11 cellular contexts compared by ENCODE assay signal in genomic region chr17:17118399-17118798, GRCh38.
DNase-seq lines count a peak whose midpoint lies in the region; ATAC-seq and TF ChIP-seq lines count a peak whose summit lies in the region.
"Had no signal": no experiment of that assay in that cellular context is flagged by ENCODE, and none has a peak within 500 bp of the region (broad histone marks: within the 10 kb centered on the region; RNA-seq: fewer than 3 reads in every experiment).

No MANE protein-coding gene starts in this region.

- H3K27ac Mint-ChIP-seq in activated naive CD4-positive, alpha-beta T cell treated with anti-CD3 and anti-CD28 coated beads, Interleukin-2, amount 50 U/mL, for 24 hours = peak overlapping the region; percentile 55
- peak overlapping the region; percentile 71 for H3K27ac Mint-ChIP-seq in central memory CD8-positive, alpha-beta T cell (ENCODE audit: low read depth)
- H3K27ac Mint-ChIP-seq in naive B cell = peak overlapping the region in 4 of 6 donors; percentile 71 to 76 (median 74)

- no peak overlapping the region for H3K4me3 Mint-ChIP-seq in activated naive CD4-positive, alpha-beta T cell treated with anti-CD3 and anti-CD28 coated beads, Interleukin-2, amount 50 U/mL, for 24 hours
- no peak overlapping the region for H3K4me3 Mint-ChIP-seq in central memory CD8-positive, alpha-beta T cell
- H3K4me3 Mint-ChIP-seq in naive B cell = peak overlapping the region in 1 of 8 donors; percentile 54

- H3K27me3 ChIP-seq in upper lobe of left lung = no peaks in the 10 kb centered on the region

- ATAC-seq in central memory CD8-positive, alpha-beta T cell (replicated peaks; ENCODE audit: extremely low read depth, poor library complexity, severe bottlenecking) = no peak
- ATAC-seq in naive B cell (ENCODE audit: low read depth in 2 of 2) = no peak
- ATAC-seq in upper lobe of left lung (ENCODE audit: low FRiP score in 2 of 2) = no peak
- no peak for ATAC-seq in HG03108 (IDR thresholded peaks at IDR 0.05; ENCODE audit: unreplicated experiment)

- TF ChIP-seq CTCF in upper lobe of left lung (IDR thresholded peaks at IDR 0.05) = no peak

- no peaks in the 10 kb centered on the region for H3K9me3 ChIP-seq in upper lobe of left lung

- H3K4me1 ChIP-seq in upper lobe of left lung = peaks cover 50 to 82% (median 56%) of the 10 kb centered on the region in 4 donors

- peak overlapping the region; percentile 57 to 65 (median 65) for H3K27ac ChIP-seq in upper lobe of left lung
- H3K27ac ChIP-seq: WERI-Rb-1 had no signal

- no peak overlapping the region for H3K4me3 ChIP-seq in upper lobe of left lung

- no peaks in the 10 kb centered on the region for H3K27me3 Mint-ChIP-seq in activated naive CD4-positive, alpha-beta T cell treated with anti-CD3 and anti-CD28 coated beads, Interleukin-2, amount 50 U/mL, for 24 hours
- no peaks in the 10 kb centered on the region for H3K27me3 Mint-ChIP-seq in central memory CD8-positive, alpha-beta T cell
- H3K27me3 Mint-ChIP-seq in naive B cell = no peaks in the 10 kb centered on the region

- H3K36me3 Mint-ChIP-seq in activated naive CD4-positive, alpha-beta T cell treated with anti-CD3 and anti-CD28 coated beads, Interleukin-2, amount 50 U/mL, for 24 hours = no peaks in the 10 kb centered on the region
- H3K36me3 Mint-ChIP-seq in central memory CD8-positive, alpha-beta T cell (ENCODE audit: insufficient read depth) = peaks cover 6% of the 10 kb centered on the region
- no peaks in the 10 kb centered on the region for H3K36me3 Mint-ChIP-seq in naive B cell

- H3K4me1 Mint-ChIP-seq in activated naive CD4-positive, alpha-beta T cell treated with anti-CD3 and anti-CD28 coated beads, Interleukin-2, amount 50 U/mL, for 24 hours = peaks cover 84% of the 10 kb centered on the region
- H3K4me1 Mint-ChIP-seq in central memory CD8-positive, alpha-beta T cell = peaks cover 79% of the 10 kb centered on the region
- H3K4me1 Mint-ChIP-seq in naive B cell = peaks cover 72 to 95% (median 92%) of the 10 kb centered on the region in 3 donors

- no peak for TF ChIP-seq POLR2A in upper lobe of left lung (IDR thresholded peaks at IDR 0.05)

- no peaks in the 10 kb centered on the region for H3K36me3 ChIP-seq in upper lobe of left lung
- H3K36me3 ChIP-seq: WERI-Rb-1 had no signal

- no peak for DNase-seq in activated naive CD4-positive, alpha-beta T cell (lab: John Stamatoyannopoulos, UW)
- DNase-seq in central memory CD8-positive, alpha-beta T cell (ENCODE audit: low spot score in 2 of 2) = no peak
- DNase-seq in naive B cell (no peak), upper lobe of left lung (no peak), cortex of kidney (lab: John Stamatoyannopoulos, UW) (no peak)
- no peak for DNase-seq in stimulated activated CD4-positive, alpha-beta T cell treated with anti-CD3 and anti-CD28 coated beads, Interleukin-1b, Interleukin-23, amount 100 ng/mL, for 48 hours
- DNase-seq: amniotic stem cell, NCI-H2081 treated with DMSO at 0.1 percent for 48 hours, WERI-Rb-1 had no signal

- 95% methylated on average over 4 of the region's 4 CpGs; no CpG with 5 or more reads in 1 of the 2 donors for WGBS in upper lobe of left lung, 2 donors

- H3K9me3 Mint-ChIP-seq in activated naive CD4-positive, alpha-beta T cell treated with anti-CD3 and anti-CD28 coated beads, Interleukin-2, amount 50 U/mL, for 24 hours = no peaks in the 10 kb centered on the region
- H3K9me3 Mint-ChIP-seq in central memory CD8-positive, alpha-beta T cell = no peaks in the 10 kb centered on the region
- H3K9me3 Mint-ChIP-seq in naive B cell = no peaks in the 10 kb centered on the region

- no peak for TF ChIP-seq EP300 in upper lobe of left lung (IDR thresholded peaks at IDR 0.05)
